In the genomic region with DNA sequence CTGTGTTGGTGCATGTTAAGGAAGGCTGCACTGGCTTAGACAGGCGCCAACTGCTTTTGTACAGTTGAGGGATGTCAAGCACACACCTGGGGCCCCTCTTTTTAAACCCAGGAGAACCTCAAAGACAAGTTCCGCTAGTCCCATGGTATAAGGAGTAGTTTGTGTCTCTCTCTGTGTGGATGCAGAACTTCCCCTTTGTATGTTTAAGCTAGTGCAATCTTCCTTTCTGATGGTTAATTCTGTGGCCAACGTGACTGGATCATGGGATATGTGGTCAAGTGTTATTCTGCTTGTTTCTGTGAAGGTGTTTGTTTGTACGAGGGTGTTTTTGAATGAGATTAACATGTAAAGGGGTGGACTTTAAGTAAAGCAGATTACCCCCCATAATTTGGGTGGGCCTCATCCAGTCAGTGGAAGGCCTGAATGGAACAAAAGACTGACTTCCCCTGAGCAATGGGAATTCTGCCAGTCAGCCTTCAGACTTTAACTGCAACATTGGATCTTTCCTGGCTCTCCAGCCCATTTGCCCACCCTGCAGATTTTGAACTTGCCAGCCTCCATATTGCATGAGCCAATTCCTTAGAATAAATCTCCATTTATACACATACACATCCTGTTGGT, we compare ENCODE assay signal across 13 cellular contexts.
"Had no signal": no experiment of that assay in that cellular context is flagged by ENCODE, and none has a peak within 500 bp of the region (broad histone marks: within the 10 kb centered on the region; RNA-seq: fewer than 3 reads in every experiment).

No MANE protein-coding gene starts in this region.

- H3K4me3 Mint-ChIP-seq: activated naive CD8-positive, alpha-beta T cell; activated T-cell treated with anti-CD3 and anti-CD28 coated beads, Interleukin-2, amount 50 U/mL, for 4 hours; stimulated activated naive CD8-positive, alpha-beta T cell treated with anti-CD3 and anti-CD28 coated beads, Interleukin-15, Interleukin-2, amounts not matched to agents 100 ng/mL and 50 ng/mL, for 24 hours had no signal

- H3K4me1 ChIP-seq: gastroesophageal sphincter, pancreas had no signal

- FAIRE-seq: pancreas, urothelium cell line had no signal

- H3K27ac ChIP-seq: gastroesophageal sphincter, pancreas had no signal

- DNase-seq: activated effector memory CD4-positive, alpha-beta T cell treated with anti-CD3 and anti-CD28 coated beads, Interleukin-2, amount 50 U/mL, for 16 hours; activated T-cell treated with anti-CD3 and anti-CD28 coated beads, Interleukin-2, amount 50 U/mL, for 4 hours; anterior cingulate cortex; cerebellar nuclear complex; dermis blood vessel endothelial cell; islet precursor cell; left ventricle myocardium superior; pancreas; stimulated activated CD4-positive, alpha-beta T cell treated with anti-CD3 and anti-CD28 coated beads, Interleukin-2, amount 100 ng/mL, for 48 hours had no signal

- H3K4me3 ChIP-seq: gastroesophageal sphincter, pancreas had no signal

- H3K27me3 ChIP-seq: gastroesophageal sphincter, pancreas had no signal

- H3K27me3 Mint-ChIP-seq: activated naive CD8-positive, alpha-beta T cell; stimulated activated naive CD8-positive, alpha-beta T cell treated with anti-CD3 and anti-CD28 coated beads, Interleukin-15, Interleukin-2, amounts not matched to agents 100 ng/mL and 50 ng/mL, for 24 hours had no signal

- H3K36me3 ChIP-seq: gastroesophageal sphincter, pancreas had no signal

- ATAC-seq: activated T-cell treated with anti-CD3 and anti-CD28 coated beads, Interleukin-2, amount 50 U/mL, for 4 hours; gastroesophageal sphincter; left ventricle myocardium superior had no signal

- H3K27ac Mint-ChIP-seq: activated naive CD8-positive, alpha-beta T cell; stimulated activated naive CD8-positive, alpha-beta T cell treated with anti-CD3 and anti-CD28 coated beads, Interleukin-15, Interleukin-2, amounts not matched to agents 100 ng/mL and 50 ng/mL, for 24 hours had no signal

- H3K9me3 ChIP-seq: gastroesophageal sphincter, pancreas had no signal
